Comparison of ENCODE assay signal across 28 cellular contexts in genomic region chr16:22903716-22904115, GRCh38.
"Had no signal": no experiment of that assay in that cellular context is flagged by ENCODE, and none has a peak within 500 bp of the region (broad histone marks: within the 10 kb centered on the region; RNA-seq: fewer than 3 reads in every experiment).

No MANE protein-coding gene starts in this region.

- H3K9me3 ChIP-seq: suprapubic skin, testis, thoracic aorta, thyroid gland, tibial artery, tibial nerve, transverse colon, upper lobe of left lung, upper lobe of right lung, uterus, vagina had no signal

- H3K4me3 ChIP-seq: stomach, suprapubic skin, testis, thoracic aorta, thyroid gland, tibial artery, tibial nerve, transverse colon, upper lobe of left lung, upper lobe of right lung, uterus, vagina had no signal

- H3K4me1 Mint-ChIP-seq: stimulated activated effector memory CD8-positive, alpha-beta T cell treated with anti-CD3 and anti-CD28 coated beads, Interleukin-12 subunit alpha, Interleukin-12 subunit beta, amount 100 ng/mL, for 72 hours; stimulated activated memory B cell treated with anti-CD40 and anti-IgM and Interleukin-4, amounts not matched to agents 10 μg/mL and 1 μg/mL and 100 μg/mL, for 72 hours; stimulated activated naive CD8-positive, alpha-beta T cell treated with anti-CD3 and anti-CD28 coated beads, Interleukin-15, amount 100 ng/mL, for 72 hours had no signal

- H3K36me3 ChIP-seq: stomach, suprapubic skin, thoracic aorta, thyroid gland, tibial artery, tibial nerve, transverse colon, upper lobe of left lung, upper lobe of right lung, uterus, vagina had no signal

- H3K4me1 ChIP-seq: testis, thyroid gland, tibial artery, upper lobe of right lung, uterus, vagina had no signal

- H3K27ac ChIP-seq: stomach, suprapubic skin, testis, thoracic aorta, thyroid gland, tibial artery, tibial nerve, transverse colon, upper lobe of left lung, upper lobe of right lung, uterus, vagina had no signal

- H3K9me3 Mint-ChIP-seq: stimulated activated effector memory CD8-positive, alpha-beta T cell treated with anti-CD3 and anti-CD28 coated beads, Interleukin-12 subunit alpha, Interleukin-12 subunit beta, amount 100 ng/mL, for 72 hours; stimulated activated memory B cell treated with anti-CD40 and anti-IgM and Interleukin-4, amounts not matched to agents 10 μg/mL and 1 μg/mL and 100 μg/mL, for 72 hours; stimulated activated naive CD8-positive, alpha-beta T cell treated with anti-CD3 and anti-CD28 coated beads, Interleukin-15, amount 100 ng/mL, for 72 hours; stimulated activated naive CD8-positive, alpha-beta T cell treated with anti-CD3 and anti-CD28 coated beads, Interleukin-15, Interleukin-2, amounts not matched to agents 100 ng/mL and 50 ng/mL, for 24 hours; type B pancreatic cell had no signal

- DNase-seq: stimulated activated CD4-positive, alpha-beta T cell treated with anti-CD3 and anti-CD28 coated beads, Interleukin-2, amount 100 ng/mL, for 48 hours; stimulated activated CD4-positive, alpha-beta T cell treated with anti-CD3 and anti-CD28 coated beads, Interleukin-4, amount 100 ng/mL, for 1 hour; stimulated activated CD4-positive, alpha-beta T cell treated with anti-CD3 and anti-CD28 coated beads, Interleukin-4, amount 100 ng/mL, for 24 hours; stimulated activated CD4-positive, alpha-beta T cell treated with anti-CD3 and anti-CD28 coated beads, Interleukin-4, amount 100 ng/mL, for 4 hours; stimulated activated CD8-positive, alpha-beta memory T cell treated with anti-CD3 and anti-CD28 coated beads, Interleukin-4, amount 100 ng/mL, for 48 hours; stimulated activated naive B cell treated with anti-CD40 and anti-IgM and Interleukin-4, amounts not matched to agents 10 μg/mL and 1 μg/mL and 100 μg/mL, for 72 hours; stimulated activated naive CD4-positive, alpha-beta T cell; stimulated activated naive CD4-positive, alpha-beta T cell treated with Interleukin-2 at 50 U/mL for 16 hours; stimulated activated naive CD8-positive, alpha-beta T cell treated with anti-CD3 and anti-CD28 coated beads, Interleukin-15, amount 100 ng/mL, for 72 hours; stimulated activated naive CD8-positive, alpha-beta T cell treated with anti-CD3 and anti-CD28 coated beads, Interleukin-15, Interleukin-2, amounts not matched to agents 100 U/mL and 50 U/mL, for 24 hours; stomach; substantia nigra; testis; thyroid gland; tibial artery; transverse colon; trophoblast cell; upper lobe of left lung; upper lobe of right lung; uterus had no signal

- H3K4me3 Mint-ChIP-seq: stimulated activated effector memory CD8-positive, alpha-beta T cell treated with anti-CD3 and anti-CD28 coated beads, Interleukin-12 subunit alpha, Interleukin-12 subunit beta, amount 100 ng/mL, for 72 hours; stimulated activated memory B cell treated with anti-CD40 and anti-IgM and Interleukin-4, amounts not matched to agents 10 μg/mL and 1 μg/mL and 100 μg/mL, for 72 hours; stimulated activated naive B cell treated with anti-CD40 and anti-IgM and Interleukin-4, amounts not matched to agents 10 μg/mL and 1 μg/mL and 100 μg/mL, for 72 hours; stimulated activated naive CD8-positive, alpha-beta T cell treated with anti-CD3 and anti-CD28 coated beads, Interleukin-15, amount 100 ng/mL, for 72 hours; stimulated activated naive CD8-positive, alpha-beta T cell treated with anti-CD3 and anti-CD28 coated beads, Interleukin-15, Interleukin-2, amounts not matched to agents 100 ng/mL and 50 ng/mL, for 24 hours; type B pancreatic cell had no signal

- H3K27ac Mint-ChIP-seq: stimulated activated effector memory CD8-positive, alpha-beta T cell treated with anti-CD3 and anti-CD28 coated beads, Interleukin-12 subunit alpha, Interleukin-12 subunit beta, amount 100 ng/mL, for 72 hours; stimulated activated memory B cell treated with anti-CD40 and anti-IgM and Interleukin-4, amounts not matched to agents 10 μg/mL and 1 μg/mL and 100 μg/mL, for 72 hours; stimulated activated naive B cell treated with anti-CD40 and anti-IgM and Interleukin-4, amounts not matched to agents 10 μg/mL and 1 μg/mL and 100 μg/mL, for 72 hours; stimulated activated naive CD8-positive, alpha-beta T cell treated with anti-CD3 and anti-CD28 coated beads, Interleukin-15, Interleukin-2, amounts not matched to agents 100 ng/mL and 50 ng/mL, for 24 hours; type B pancreatic cell had no signal

- H3K36me3 Mint-ChIP-seq: stimulated activated effector memory CD8-positive, alpha-beta T cell treated with anti-CD3 and anti-CD28 coated beads, Interleukin-12 subunit alpha, Interleukin-12 subunit beta, amount 100 ng/mL, for 72 hours; stimulated activated memory B cell treated with anti-CD40 and anti-IgM and Interleukin-4, amounts not matched to agents 10 μg/mL and 1 μg/mL and 100 μg/mL, for 72 hours; stimulated activated naive B cell treated with anti-CD40 and anti-IgM and Interleukin-4, amounts not matched to agents 10 μg/mL and 1 μg/mL and 100 μg/mL, for 72 hours; type B pancreatic cell had no signal

- H3K27me3 ChIP-seq: testis, thyroid gland, tibial nerve, upper lobe of left lung, upper lobe of right lung, uterus, vagina had no signal
